11 cellular contexts compared by ENCODE assay signal in genomic region chr13:59178344-59178743, GRCh38.
DNase-seq lines count a peak whose midpoint lies in the region; ATAC-seq and TF ChIP-seq lines count a peak whose summit lies in the region.
"Had no signal": no experiment of that assay in that cellular context is flagged by ENCODE, and none has a peak within 500 bp of the region (broad histone marks: within the 10 kb centered on the region; RNA-seq: fewer than 3 reads in every experiment).

No MANE protein-coding gene starts in this region.

- no peak for ATAC-seq in HG03159 (IDR thresholded peaks at IDR 0.05; ENCODE audit: unreplicated experiment)
- ATAC-seq: left cardiac atrium had no signal

- H3K4me3 ChIP-seq in fibroblast of the aortic adventitia (ENCODE audit: low read depth, low read length) = no peak overlapping the region
- H3K4me3 ChIP-seq: esophagus muscularis mucosa had no signal

- in situ Hi-C loops in SK-MEL-5 (cut with HindIII; ENCODE audit: low pct_unique_long_range_greater_than_20kb, low sequenced_read_pairs) = no loop called here

- DNase-seq in A172 (ENCODE audit: low spot score) = peak; percentile 19
- no peak for DNase-seq in GM10266 (ENCODE audit: extremely low spot score)
- peak; percentile 67 for DNase-seq in SK-MEL-5 (ENCODE audit: low read depth, low spot score)
- DNase-seq in fibroblast of the aortic adventitia (ENCODE audit: low read depth) = peak; percentile 6
- DNase-seq in NK-92 treated with Interleukin-12 subunit alpha and Interleukin-12 subunit beta, amount 100 ng/mL, for 24 hours (lab: John Stamatoyannopoulos, UW) = no peak
- no peak for DNase-seq in NCI-H1105 treated with DMSO at 0.1 percent for 48 hours (lab: John Stamatoyannopoulos, UW)
- no peak for DNase-seq in KG1 (lab: John Stamatoyannopoulos, UW)
- DNase-seq: activated gamma-delta T cell, left cardiac atrium had no signal

- TF ChIP-seq CTCF in GM10266 (IDR thresholded peaks at IDR 0.05; ENCODE audit: control insufficient read depth, insufficient read depth, low read depth, missing control alignments) = peak; percentile 13
- TF ChIP-seq CTCF in fibroblast of the aortic adventitia (IDR thresholded peaks at IDR 0.05; ENCODE audit: insufficient read depth, low read length) = peak; percentile 25

Comparison
In these comparisons a context has a peak if more than half of its experiments do, and no peak if none do; other contexts are left out.
1. DNase-seq: peak in A172 (single experiment), SK-MEL-5 (single experiment) and fibroblast of the aortic adventitia (single experiment); none in GM10266 (single experiment), NK-92 treated with Interleukin-12 subunit alpha and Interleukin-12 subunit beta, amount 100 ng/mL, for 24 hours (single experiment), NCI-H1105 treated with DMSO at 0.1 percent for 48 hours (single experiment) and KG1 (single experiment).